8 cellular contexts compared by ENCODE assay signal in genomic region chr5:146203872-146204192, GRCh38. TPM values are rescaled to one million over a fixed set of nuclear protein-coding genes. Genes with fewer than 3 reads are reported as not detected.
DNase-seq lines count a peak whose midpoint lies in the region; ATAC-seq and TF ChIP-seq lines count a peak whose summit lies in the region.

No MANE protein-coding gene starts in this region.

- no peak overlapping the region for H3K27ac Mint-ChIP-seq in neural progenitor cell

- H3K27ac ChIP-seq in neural progenitor cell: peak overlapping the region; percentile 83

- peak overlapping the region; percentile 82 for H2AFZ ChIP-seq in neural progenitor cell (replicated peaks)

- ATAC-seq in GM18511 (IDR thresholded peaks at IDR 0.05; ENCODE audit: unreplicated experiment) (peak; percentile 17), HG03520 (IDR thresholded peaks at IDR 0.05; ENCODE audit: unreplicated experiment) (peak; percentile 0)

- H3K79me2 ChIP-seq in neural progenitor cell (ENCODE audit: low read depth): peaks cover 53% of the 10 kb centered on the region

- no peak overlapping the region for H3K4me3 Mint-ChIP-seq in neural progenitor cell

- peaks cover 3% of the 10 kb centered on the region for H3K27me3 Mint-ChIP-seq in neural progenitor cell (ENCODE audit: insufficient read depth, low read depth)

- no peaks in the 10 kb centered on the region for H3K36me3 ChIP-seq in neural progenitor cell

- TF ChIP-seq CTCF in neural progenitor cell (IDR thresholded peaks at IDR 0.05): no peak

- no peaks in the 10 kb centered on the region for H3K9me3 Mint-ChIP-seq in neural progenitor cell

- peaks cover 18% of the 10 kb centered on the region for H3K4me1 ChIP-seq in neural progenitor cell

- peak overlapping the region; percentile 86 for H3K4me2 ChIP-seq in neural progenitor cell

- no peaks in the 10 kb centered on the region for H3K9me3 ChIP-seq in neural progenitor cell (ENCODE audit: low read depth)

- H3K4me3 ChIP-seq in neural progenitor cell: peak overlapping the region; percentile 99

- peaks cover 43% of the 10 kb centered on the region for H4K20me1 ChIP-seq in neural progenitor cell (ENCODE audit: low read depth)

- no peaks in the 10 kb centered on the region for H3K27me3 ChIP-seq in neural progenitor cell

- DNase-seq in effector CD8-positive, alpha-beta T cell (lab: John Stamatoyannopoulos, UW): peak; percentile 38
- no peak for DNase-seq in neural progenitor cell (ENCODE audit: low spot score)
- DNase-seq in T-helper 2 cell: no peak
- no peak for DNase-seq in NCI-H2171 (lab: John Stamatoyannopoulos, UW)
- no peak for DNase-seq in SW 1271 (lab: John Stamatoyannopoulos, UW)
- no peak for DNase-seq in activated T-cell treated with anti-CD3 and anti-CD28 coated beads, Interleukin-2, amount 50 U/mL, for 1 hour

- peak overlapping the region; percentile 90 for H3K9ac ChIP-seq in neural progenitor cell

- H3F3A ChIP-seq in neural progenitor cell (ENCODE audit: low read depth): peaks cover 19% of the 10 kb centered on the region

- H3K36me3 Mint-ChIP-seq in neural progenitor cell: no peaks in the 10 kb centered on the region

- peaks cover 6% of the 10 kb centered on the region for H3K4me1 Mint-ChIP-seq in neural progenitor cell

RNA-seq across cellular contexts. Expression of gene RBM27, which starts 0.4 kb away (rescaled TPM):
- total RNA-seq in neural progenitor cell (ENCODE audit: low replicate concordance): 44.3 and 55.0 TPM in 2 replicates

RNA-seq across cellular contexts. Expression of gene LARS1, which starts 21.4 kb away (rescaled TPM):
- 124 and 197 TPM in 2 replicates for total RNA-seq in neural progenitor cell (ENCODE audit: low replicate concordance)
